In genomic region chr6:85678000-85678601, GRCh38 we compare ENCODE assay signal across 8 cellular contexts. TPM values are rescaled to one million over a fixed set of nuclear protein-coding genes. Genes with fewer than 3 reads are reported as not detected.
DNase-seq lines count a peak whose midpoint lies in the region; ATAC-seq and TF ChIP-seq lines count a peak whose summit lies in the region.

No MANE protein-coding gene starts in this region.

- in situ Hi-C loops in brain microvascular endothelial cell (cut with HindIII; ENCODE audit: low pct_ligation_motif_present, low sequenced_read_pairs) = no loop called here

- TF ChIP-seq POLR2A in right lobe of liver (IDR thresholded peaks at IDR 0.05) (no peak), tibial nerve (IDR thresholded peaks at IDR 0.05) (no peak)

- no peak for TF ChIP-seq CTCF in brain microvascular endothelial cell (IDR thresholded peaks at IDR 0.05; ENCODE audit: low read depth, low read length, missing control alignments)
- no peak for TF ChIP-seq CTCF in right lobe of liver (IDR thresholded peaks at IDR 0.05)
- TF ChIP-seq CTCF in tibial nerve (IDR thresholded peaks at IDR 0.05) = no peak

- H3K27me3 ChIP-seq in HUES6 (ENCODE audit: control insufficient read depth, insufficient read depth, low read length) (no peaks in the 10 kb centered on the region), brain microvascular endothelial cell (replicated peaks) (no peaks in the 10 kb centered on the region), right lobe of liver (no peaks in the 10 kb centered on the region), tibial nerve (no peaks in the 10 kb centered on the region)

- WGBS in right lobe of liver (ENCODE audit: insufficient coverage, low coverage, low lambda C conversion rate, missing lambda C conversion rate) = under 1% methylated on average over 16 of the region's 34 CpGs
- WGBS in tibial nerve, 2 donors = 0% methylated on average over 34 of the region's 34 CpGs

- 0 out of 2 replicates have a peak, but pooled peaks cover 5% of the 10 kb centered on the region for H3K4me1 ChIP-seq in HUES6 (ENCODE audit: control insufficient read depth, insufficient read depth, low read length)
- H3K4me1 ChIP-seq in right lobe of liver = peaks cover 0 to 28% (median 4%) of the 10 kb centered on the region in 4 donors
- peaks cover 0 to 52% (median 23%) of the 10 kb centered on the region in 4 donors for H3K4me1 ChIP-seq in tibial nerve

- TF ChIP-seq EP300 in tibial nerve (IDR thresholded peaks at IDR 0.05) = no peak

- H3K27ac ChIP-seq in HUES6 (ENCODE audit: low read depth, low read length) (peak overlapping the region; percentile 94), brain microvascular endothelial cell (peak overlapping the region; percentile 73), right lobe of liver (peak overlapping the region; percentile 77 to 88 (median 84)), tibial nerve (peak overlapping the region; percentile 81 to 95 (median 91))

- peak overlapping the region; percentile 96 for H3K4me3 ChIP-seq in HUES6 (ENCODE audit: low read depth, low read length)
- peak overlapping the region; percentile 92 for H3K4me3 ChIP-seq in brain microvascular endothelial cell (ENCODE audit: low read depth, low read length)
- peak overlapping the region; percentile 75 to 85 (median 81) for H3K4me3 ChIP-seq in right lobe of liver
- peak overlapping the region; percentile 72 to 97 (median 84) for H3K4me3 ChIP-seq in tibial nerve

- DNase-seq in Ammon's horn (ENCODE audit: low spot score) = peak; percentile 22
- no peak for DNase-seq in brain microvascular endothelial cell
- DNase-seq in right lobe of liver = no peak
- DNase-seq in tibial nerve (ENCODE audit: low spot score in 2 of 2) = no peak
- no peak for DNase-seq in hepatic stellate cell (ENCODE audit: low spot score)
- DNase-seq in activated CD8-positive, alpha-beta memory T cell treated with anti-CD3 and anti-CD28 coated beads for 24 hours = no peak

- no peaks in the 10 kb centered on the region for H3K9me3 ChIP-seq in HUES6 (ENCODE audit: control insufficient read depth, insufficient read depth, low read depth, low read length)
- H3K9me3 ChIP-seq in right lobe of liver = no peaks in the 10 kb centered on the region
- no peaks in the 10 kb centered on the region for H3K9me3 ChIP-seq in tibial nerve

- peaks cover 42% of the 10 kb centered on the region for H3K36me3 ChIP-seq in HUES6 (ENCODE audit: control insufficient read depth, insufficient read depth, low read length)
- peaks cover 29% of the 10 kb centered on the region for H3K36me3 ChIP-seq in brain microvascular endothelial cell (replicated peaks)
- H3K36me3 ChIP-seq in right lobe of liver = no peaks in the 10 kb centered on the region
- no peaks in the 10 kb centered on the region for H3K36me3 ChIP-seq in tibial nerve

- peak overlapping the region; percentile 92 for H3K9ac ChIP-seq in HUES6 (ENCODE audit: low read length)

- intact Hi-C loops in right lobe of liver (cut with DNase I) = loop anchor here in 1 of 2 donors (5.0 kb wide), 1 partner anchor 36 kb away; the partner anchor contains the start of gene SYNCRIP

- ATAC-seq in right lobe of liver = peak; percentile 14 to 52 (median 26)
- no peak for ATAC-seq in HG02938 (IDR thresholded peaks at IDR 0.05; ENCODE audit: unreplicated experiment)

RNA-seq across cellular contexts. Expression of gene SYNCRIP, which starts 35.4 kb away (rescaled TPM):
- total RNA-seq in right lobe of liver (10 to 100 TPM; 27.8 to 47.3 (median 39.4) TPM), tibial nerve (10 to 100 TPM; 51.5 to 64.7 (median 53.2) TPM)
